In genomic region chr18:70363861-70364260, GRCh38 we compare ENCODE assay signal across 15 cellular contexts.
A peak's percentile ranks its signal among the peaks of the same experiment; 100 is the strongest.
DNase-seq lines count a peak whose midpoint lies in the region; ATAC-seq and TF ChIP-seq lines count a peak whose summit lies in the region.
"Had no signal": no experiment of that assay in that cellular context is flagged by ENCODE, and none has a peak within 500 bp of the region (broad histone marks: within the 10 kb centered on the region; RNA-seq: fewer than 3 reads in every experiment).

No MANE protein-coding gene starts in this region.

- POLR2A ChIA-PET in activated CD8-positive, alpha-beta T cell treated with anti-CD3 and anti-CD28 coated beads for 36 hours (lab: Charles Lee), result no interaction called here

- H3K9me3 Mint-ChIP-seq in activated CD8-positive, alpha-beta T cell treated with anti-CD3 and anti-CD28 coated beads for 36 hours, result no peaks in the 10 kb centered on the region
- H3K9me3 Mint-ChIP-seq: activated CD4-positive, alpha-beta T cell treated with anti-CD3 and anti-CD28 coated beads, Interleukin-2, amount 10 ng/mL, durations not matched to agents 7 days and 5 days had no signal

- H3K4me1 ChIP-seq in left lung, result no peaks in the 10 kb centered on the region

- ATAC-seq in left lung, result peak; percentile 60
- ATAC-seq in GM18502 (IDR thresholded peaks at IDR 0.05; ENCODE audit: poor library complexity, unreplicated experiment), result no peak
- ATAC-seq in activated CD8-positive, alpha-beta T cell treated with anti-CD3 and anti-CD28 coated beads for 36 hours, result no peak

- H3K4me3 ChIP-seq in choroid plexus epithelial cell (ENCODE audit: low read depth, low read length) (no peak overlapping the region), left lung (no peak overlapping the region)

- H3K4me1 Mint-ChIP-seq in activated CD8-positive, alpha-beta T cell treated with anti-CD3 and anti-CD28 coated beads for 36 hours (ENCODE audit: low read depth), result no peaks in the 10 kb centered on the region
- H3K4me1 Mint-ChIP-seq: activated CD4-positive, alpha-beta T cell treated with anti-CD3 and anti-CD28 coated beads, Interleukin-2, amount 10 ng/mL, durations not matched to agents 7 days and 5 days had no signal

- CTCF ChIA-PET in activated CD8-positive, alpha-beta T cell treated with anti-CD3 and anti-CD28 coated beads for 36 hours (lab: Charles Lee), result no interaction called here

- H3K27ac Mint-ChIP-seq in activated CD8-positive, alpha-beta T cell treated with anti-CD3 and anti-CD28 coated beads for 36 hours, result no peak overlapping the region
- H3K27ac Mint-ChIP-seq: activated CD4-positive, alpha-beta T cell treated with anti-CD3 and anti-CD28 coated beads, Interleukin-2, amount 10 ng/mL, durations not matched to agents 7 days and 5 days had no signal

- no peak overlapping the region for H3K4me3 Mint-ChIP-seq in activated CD8-positive, alpha-beta T cell treated with anti-CD3 and anti-CD28 coated beads for 36 hours
- H3K4me3 Mint-ChIP-seq: activated CD4-positive, alpha-beta T cell treated with anti-CD3 and anti-CD28 coated beads, Interleukin-2, amount 10 ng/mL, durations not matched to agents 7 days and 5 days had no signal

- no peak overlapping the region for H3K27ac ChIP-seq in left lung

- intact Hi-C loops in left lung (cut with DNase I), result no loop called here
- intact Hi-C loops in activated CD8-positive, alpha-beta T cell treated with anti-CD3 and anti-CD28 coated beads for 36 hours (cut with micrococcal nuclease), result no loop called here

- H3K27me3 Mint-ChIP-seq in activated CD8-positive, alpha-beta T cell treated with anti-CD3 and anti-CD28 coated beads for 36 hours, result peaks cover 7% of the 10 kb centered on the region

- DNase-seq in ACHN (peak; percentile 14), MV-4-11 (lab: John Stamatoyannopoulos, UW) (peak; percentile 58), choroid plexus epithelial cell (ENCODE audit: low read depth) (peak; percentile 33), left lung (no peak), NK-92 (lab: John Stamatoyannopoulos, UW; ENCODE audit: unreplicated experiment) (no peak), NCI-H1930 (lab: John Stamatoyannopoulos, UW) (no peak)
- DNase-seq in activated CD8-positive, alpha-beta T cell treated with anti-CD3 and anti-CD28 coated beads for 36 hours, result no peak
- DNase-seq: activated CD4-positive, alpha-beta T cell treated with anti-CD3 and anti-CD28 coated beads, Interleukin-2, amount 10 ng/mL, durations not matched to agents 7 days and 5 days; activated gamma-delta T cell; caudate nucleus; foreskin melanocyte; NCI-H2081 treated with DMSO at 0.1 percent for 48 hours; stimulated activated CD8-positive, alpha-beta memory T cell treated with anti-CD3 and anti-CD28 coated beads, Interleukin-4, amount 100 ng/mL, for 48 hours; SW 1271 had no signal

- no peaks in the 10 kb centered on the region for H3K27me3 ChIP-seq in left lung

- in situ Hi-C loops in ACHN (cut with HindIII; ENCODE audit: low pct_ligation_motif_present, low pct_unique_long_range_greater_than_20kb, low sequenced_read_pairs), result no loop called here

- no peak for TF ChIP-seq CTCF in choroid plexus epithelial cell (conservative IDR thresholded peaks at IDR 0.05; ENCODE audit: low read depth, low read length)
- no peak for TF ChIP-seq CTCF in left lung (IDR thresholded peaks at IDR 0.05)
- TF ChIP-seq CTCF in activated CD8-positive, alpha-beta T cell treated with anti-CD3 and anti-CD28 coated beads for 36 hours (IDR thresholded peaks at IDR 0.05), result no peak

- no peaks in the 10 kb centered on the region for H3K36me3 ChIP-seq in left lung

- H3K36me3 Mint-ChIP-seq in activated CD8-positive, alpha-beta T cell treated with anti-CD3 and anti-CD28 coated beads for 36 hours (ENCODE audit: low read depth), result no peaks in the 10 kb centered on the region

- H3K9me3 ChIP-seq in left lung, result no peaks in the 10 kb centered on the region

Comparison
In these comparisons a context has a peak if more than half of its experiments do, and no peak if none do; other contexts are left out.
1. DNase-seq: peak in ACHN (single experiment), MV-4-11 (single experiment) and choroid plexus epithelial cell (single experiment); none in left lung (0 of 2), NK-92 (single experiment), activated CD8-positive, alpha-beta T cell treated with anti-CD3 and anti-CD28 coated beads for 36 hours (single experiment) and NCI-H1930 (0 of 2).